26 cellular contexts compared by ENCODE assay signal in genomic region chr18:75124967-75125358, GRCh38.
DNase-seq lines count a peak whose midpoint lies in the region; ATAC-seq, FAIRE-seq and TF ChIP-seq lines count a peak whose summit lies in the region.
"Had no signal": no experiment of that assay in that cellular context is flagged by ENCODE, and none has a peak within 500 bp of the region (broad histone marks: within the 10 kb centered on the region; RNA-seq: fewer than 3 reads in every experiment).

No MANE protein-coding gene starts in this region.

- H3K27me3 Mint-ChIP-seq in T-helper 17 cell, result peaks cover 11% of the 10 kb centered on the region
- H3K27me3 Mint-ChIP-seq: activated naive CD8-positive, alpha-beta T cell had no signal

- H3K27me3 ChIP-seq in pancreas (no peaks in the 10 kb centered on the region), gastrocnemius medialis (no peaks in the 10 kb centered on the region)
- H3K27me3 ChIP-seq: heart left ventricle, sigmoid colon had no signal

- in situ Hi-C loops in G401 (cut with HindIII; ENCODE audit: low sequenced_read_pairs) (no loop called here), gastrocnemius medialis (cut with MboI; ENCODE audit: low sequenced_read_pairs in 4 of 4) (no loop called here)

- no peak for TF ChIP-seq POLR2A in gastrocnemius medialis (IDR thresholded peaks at IDR 0.05)

- peak; percentile 92 for DNase-seq in G401 (ENCODE audit: low spot score)
- peak; percentile 8 for DNase-seq in NCI-H2171 (lab: John Stamatoyannopoulos, UW)
- DNase-seq in T-helper 17 cell, result no peak
- peak in 1 of 6 donors; percentile 51 for DNase-seq in pancreas
- DNase-seq in GOT3 (lab: John Stamatoyannopoulos, UW), result no peak
- no peak for DNase-seq in gastrocnemius medialis
- DNase-seq: activated CD4-positive, alpha-beta memory T cell treated with anti-CD3 and anti-CD28 coated beads, Interleukin-2, amount 10 ng/mL, durations not matched to agents 7 days and 5 days; activated CD4-positive, CD25-positive, alpha-beta regulatory T cell treated with anti-CD3 and anti-CD28 coated beads, Interleukin-2, amount 50 U/mL, for 72 hours; activated effector memory CD4-positive, alpha-beta T cell treated with Interleukin-2 at 50 U/mL for 16 hours; anterior cingulate cortex; COR-L47; foreskin fibroblast; heart left ventricle; NCI-H1092; NCI-H1930; sigmoid colon; stimulated activated naive CD4-positive, alpha-beta T cell treated with Interleukin-2 at 50 U/mL for 16 hours; T-helper 1 cell had no signal

- ATAC-seq in T-helper 17 cell (no peak), pancreas (peak in 3 of 4 donors; percentile 13 to 45 (median 25)), HG03520 (IDR thresholded peaks at IDR 0.05; ENCODE audit: unreplicated experiment) (no peak), gastrocnemius medialis (no peak)
- ATAC-seq: GM12878 had no signal

- H3K36me3 ChIP-seq in pancreas, result no peaks in the 10 kb centered on the region
- no peaks in the 10 kb centered on the region for H3K36me3 ChIP-seq in gastrocnemius medialis
- H3K36me3 ChIP-seq: heart left ventricle, sigmoid colon had no signal

- no peak for TF ChIP-seq CTCF in pancreas (IDR thresholded peaks at IDR 0.05)
- TF ChIP-seq CTCF in gastrocnemius medialis (IDR thresholded peaks at IDR 0.05 in 4 of 5, conservative IDR thresholded peaks at IDR 0.05 in 1 of 5), result no peak

- no peak for FAIRE-seq in pancreas (lab: Jason Lieb, UNC)
- FAIRE-seq: bronchial epithelial cell, GM12878, urothelium cell line had no signal

- no peaks in the 10 kb centered on the region for H3K9me3 ChIP-seq in T-helper 17 cell (ENCODE audit: control insufficient read depth, low read length, poor library complexity, severe bottlenecking)
- H3K9me3 ChIP-seq in pancreas, result no peaks in the 10 kb centered on the region
- no peaks in the 10 kb centered on the region for H3K9me3 ChIP-seq in gastrocnemius medialis
- H3K9me3 ChIP-seq: heart left ventricle, sigmoid colon had no signal

- H3K4me3 ChIP-seq in pancreas (peak overlapping the region in 1 of 4 donors; percentile 33), gastrocnemius medialis (peak overlapping the region in 1 of 4 donors; percentile 29)
- H3K4me3 ChIP-seq: GM12878 had no signal

- no peaks in the 10 kb centered on the region for H3K4me1 ChIP-seq in pancreas
- no peaks in the 10 kb centered on the region for H3K4me1 ChIP-seq in gastrocnemius medialis
- H3K4me1 ChIP-seq: heart left ventricle, sigmoid colon had no signal

- peak overlapping the region; percentile 61 for H3K27ac Mint-ChIP-seq in T-helper 17 cell
- H3K27ac Mint-ChIP-seq: activated CD4-positive, alpha-beta memory T cell treated with anti-CD3 and anti-CD28 coated beads, Interleukin-2, amount 10 ng/mL, durations not matched to agents 7 days and 5 days; activated naive CD8-positive, alpha-beta T cell; dendritic cell treated with granulocyte-macrophage colony-stimulating factor and Interleukin-4, amounts not matched to agents 40 ng/mL and 50 ng/mL, for 4 days; endodermal cell had no signal

- H3K4me3 Mint-ChIP-seq in T-helper 17 cell, result no peak overlapping the region
- H3K4me3 Mint-ChIP-seq: activated CD4-positive, alpha-beta memory T cell treated with anti-CD3 and anti-CD28 coated beads, Interleukin-2, amount 10 ng/mL, durations not matched to agents 7 days and 5 days; activated naive CD8-positive, alpha-beta T cell; dendritic cell treated with granulocyte-macrophage colony-stimulating factor and Interleukin-4, amounts not matched to agents 40 ng/mL and 50 ng/mL, for 4 days; endodermal cell had no signal

- H3K27ac ChIP-seq in pancreas (no peak overlapping the region), gastrocnemius medialis (no peak overlapping the region)
- H3K27ac ChIP-seq: heart left ventricle, HL-60 had no signal

- no peaks in the 10 kb centered on the region for H3K36me3 Mint-ChIP-seq in T-helper 17 cell (ENCODE audit: low read depth)
- H3K36me3 Mint-ChIP-seq: activated naive CD8-positive, alpha-beta T cell had no signal

- intact Hi-C loops in pancreas (cut with DNase I), result no loop called here
- intact Hi-C loops in gastrocnemius medialis (cut with DNase I; ENCODE audit: low total_unique reads), result no loop called here

- peaks cover 15% of the 10 kb centered on the region for H3K4me1 Mint-ChIP-seq in T-helper 17 cell
- H3K4me1 Mint-ChIP-seq: endodermal cell had no signal

- 76 to 81% methylated on average over 15 of the region's 15 CpGs for WGBS in pancreas, 2 donors

Comparison
In these comparisons a context has a peak if more than half of its experiments do, and no peak if none do; other contexts are left out.
1. DNase-seq: peak in G401 (single experiment) and NCI-H2171 (single experiment); none in T-helper 17 cell (0 of 3), GOT3 (single experiment) and gastrocnemius medialis (0 of 2).
2. ATAC-seq: peak in pancreas (3 of 4); none in T-helper 17 cell (single experiment), HG03520 (single experiment) and gastrocnemius medialis (0 of 2).